25 cellular contexts compared by ENCODE assay signal in genomic region chr1:222266223-222267215, GRCh38.
DNase-seq lines count a peak whose midpoint lies in the region; ATAC-seq, FAIRE-seq and TF ChIP-seq lines count a peak whose summit lies in the region.
"Had no signal": no experiment of that assay in that cellular context is flagged by ENCODE, and none has a peak within 500 bp of the region (broad histone marks: within the 10 kb centered on the region; RNA-seq: fewer than 3 reads in every experiment).

No MANE protein-coding gene starts in this region.

- dilution Hi-C loops in mammary epithelial cell (cut with HindIII; ENCODE audit: low sequenced_read_pairs) = no loop called here

- no peaks in the 10 kb centered on the region for H3K36me3 Mint-ChIP-seq in MCF 10A (ENCODE audit: insufficient read depth, unreplicated experiment)
- H3K36me3 Mint-ChIP-seq in neural progenitor cell = no peaks in the 10 kb centered on the region
- H3K36me3 Mint-ChIP-seq: immature natural killer cell had no signal

- no peak overlapping the region for H4K5ac ChIP-seq in H1 (ENCODE audit: insufficient read length, low read depth, low read length)

- in situ Hi-C loops in mammary epithelial cell (cut with MboI; ENCODE audit: low sequenced_read_pairs in 2 of 2) = no loop called here

- no peak overlapping the region for H2AK5ac ChIP-seq in H1 (ENCODE audit: low read depth, low read length)

- no peak overlapping the region; the same call in 1 of the 2 replicates for H2BK20ac ChIP-seq in H1 (ENCODE audit: low read length)

- ATAC-seq in Right ventricle myocardium inferior = no peak
- ATAC-seq: activated CD4-positive, CD25-positive, alpha-beta regulatory T cell treated with anti-CD3 and anti-CD28 coated beads, Interleukin-2, amount 50 U/mL, for 24 hours; GM12878; heart left ventricle; stimulated activated naive CD8-positive, alpha-beta T cell treated with anti-CD3 and anti-CD28 coated beads, Interleukin-15, Interleukin-2, amounts not matched to agents 100 U/mL and 50 U/mL, for 24 hours had no signal

- no peak overlapping the region for H3K27ac Mint-ChIP-seq in MCF 10A (ENCODE audit: low read depth, unreplicated experiment)
- H3K27ac Mint-ChIP-seq in neural progenitor cell = peak overlapping the region; percentile 31
- H3K27ac Mint-ChIP-seq: activated CD4-positive, alpha-beta memory T cell treated with anti-CD3 and anti-CD28 coated beads, Interleukin-2, amount 10 ng/mL, durations not matched to agents 7 days and 5 days; HFFc6; immature natural killer cell; progenitor cell of endocrine pancreas had no signal

- TF ChIP-seq CTCF in mammary epithelial cell (conservative IDR thresholded peaks at IDR 0.05 in 1 of 2, IDR thresholded peaks at IDR 0.05 in 1 of 2; ENCODE audit: extremely low read depth in 1 of 2, insufficient read depth in 1 of 2, low read depth in 1 of 2, low read length in 2 of 2) (no peak), MCF 10A (IDR thresholded peaks at IDR 0.05; ENCODE audit: unreplicated experiment) (no peak), H1 (IDR thresholded peaks at IDR 0.05; ENCODE audit: control extremely low read depth in 1 of 3, insufficient read depth in 1 of 3, low read depth in 1 of 3, low read length in 3 of 3) (no peak), neural progenitor cell (IDR thresholded peaks at IDR 0.05) (no peak)

- DNase-seq in mammary epithelial cell (peak; percentile 45), MCF 10A (ENCODE audit: unreplicated experiment) (no peak), H1 (ENCODE audit: low read depth in 1 of 2, low spot score in 2 of 2) (no peak), neural progenitor cell (ENCODE audit: low spot score) (no peak), NCI-H2171 treated with DMSO at 0.1 percent for 48 hours (lab: John Stamatoyannopoulos, UW) (no peak), hippocampal formation (lab: John Stamatoyannopoulos, UW) (no peak), DMS 273 treated with DMSO at 0.1 percent for 48 hours (lab: John Stamatoyannopoulos, UW) (no peak), Right ventricle myocardium inferior (ENCODE audit: missing footprints) (no peak)
- DNase-seq: activated CD4-positive, alpha-beta memory T cell treated with anti-CD3 and anti-CD28 coated beads, Interleukin-2, amount 10 ng/mL, durations not matched to agents 7 days and 5 days; activated gamma-delta T cell treated with Interleukin-2 at 50 U/mL for 16 hours; heart left ventricle; HFFc6; immature natural killer cell; Karpas-422; NCI-H1048; NCI-H526; stimulated activated CD4-positive, alpha-beta T cell treated with anti-CD3 and anti-CD28 coated beads, Interleukin-4, amount 100 ng/mL, for 24 hours; stimulated activated naive CD8-positive, alpha-beta T cell treated with anti-CD3 and anti-CD28 coated beads, Interleukin-15, Interleukin-2, amounts not matched to agents 100 U/mL and 50 U/mL, for 24 hours had no signal

- no peak overlapping the region for H2BK15ac ChIP-seq in H1 (ENCODE audit: low read length)

- H3K23me2 ChIP-seq in H1 (ENCODE audit: low read depth, low read length) = no peaks in the 10 kb centered on the region; the same call in 1 of the 2 replicates

- H3K23ac ChIP-seq in H1 (ENCODE audit: insufficient read length) = no peak overlapping the region

- H2AFZ ChIP-seq in mammary epithelial cell (ENCODE audit: low read depth, low read length) (peak overlapping the region; percentile 92), H1 (ENCODE audit: low read length) (peak overlapping the region; percentile 28; the same call in 1 of the 2 replicates), neural progenitor cell (replicated peaks) (no peak overlapping the region)

- H3K4me3 ChIP-seq in mammary epithelial cell (replicated peaks in 1 of 3; ENCODE audit: insufficient read depth in 1 of 3, low read depth in 2 of 3, low read length in 3 of 3) (no peak overlapping the region), H1 (ENCODE audit: extremely low read depth in 1 of 4, insufficient read depth in 2 of 4, low read depth in 3 of 4, low read length in 4 of 4) (no peak overlapping the region), neural progenitor cell (no peak overlapping the region)
- H3K4me3 ChIP-seq: GM12878, heart left ventricle, SK-N-MC, skin epidermis, tibial nerve had no signal

- H3K9ac ChIP-seq in mammary epithelial cell (ENCODE audit: insufficient read depth, low read length) (peak overlapping the region; percentile 14), H1 (replicated peaks in 1 of 4; ENCODE audit: extremely low read depth in 1 of 4, low read depth in 3 of 4, low read length in 3 of 4) (no peak overlapping the region), neural progenitor cell (no peak overlapping the region)

- H3K27ac ChIP-seq in mammary epithelial cell (ENCODE audit: insufficient read depth, low read depth, low read length) (no peak overlapping the region), H1 (ENCODE audit: low read depth, low read length) (no peak overlapping the region), neural progenitor cell (no peak overlapping the region)
- H3K27ac ChIP-seq: heart left ventricle, SK-N-MC, skin epidermis, tibial nerve had no signal

- no peaks in the 10 kb centered on the region for H3K27me3 ChIP-seq in mammary epithelial cell (ENCODE audit: insufficient read depth, low read length)
- no peaks in the 10 kb centered on the region for H3K27me3 ChIP-seq in H1 (replicated peaks in 1 of 4; ENCODE audit: control insufficient read depth in 3 of 4, extremely low read depth in 1 of 4, insufficient read depth in 3 of 4, low read length in 3 of 4)
- no peaks in the 10 kb centered on the region for H3K27me3 ChIP-seq in neural progenitor cell
- H3K27me3 ChIP-seq: heart left ventricle, tibial nerve had no signal

- FAIRE-seq in H1 (lab: Jason Lieb, UNC) = no peak
- FAIRE-seq: A204.1, GM12878 had no signal

- H3K79me2 ChIP-seq in mammary epithelial cell (ENCODE audit: insufficient read depth, low read length) (no peaks in the 10 kb centered on the region), H1 (ENCODE audit: control insufficient read depth in 1 of 2, insufficient read depth in 2 of 2, low read length in 2 of 2) (no peaks in the 10 kb centered on the region), neural progenitor cell (ENCODE audit: low read depth) (no peaks in the 10 kb centered on the region)

- no peak overlapping the region for H3K14ac ChIP-seq in H1 (ENCODE audit: insufficient read length)

- H3K18ac ChIP-seq in H1 (ENCODE audit: extremely low read depth, low read length) = no peak overlapping the region; the same call in 1 of the 2 replicates

- H3K9me3 ChIP-seq in mammary epithelial cell (replicated peaks; ENCODE audit: insufficient read depth, low read length) = no peaks in the 10 kb centered on the region
- no peaks in the 10 kb centered on the region for H3K9me3 ChIP-seq in H1 (ENCODE audit: insufficient read depth in 2 of 2, low read depth in 1 of 2, low read length in 1 of 2)
- no peaks in the 10 kb centered on the region for H3K9me3 ChIP-seq in neural progenitor cell (ENCODE audit: low read depth)
- H3K9me3 ChIP-seq: heart left ventricle, tibial nerve had no signal

- no peak overlapping the region for H2BK120ac ChIP-seq in H1 (replicated peaks; ENCODE audit: low read depth, low read length)

- no peak overlapping the region for H3K4ac ChIP-seq in H1 (replicated peaks; ENCODE audit: insufficient read length, low read depth, low read length)

- TF ChIP-seq POLR2A in H1 (IDR thresholded peaks at IDR 0.05; ENCODE audit: control extremely low read depth in 1 of 2, low read depth in 2 of 2, low read length in 2 of 2) = no peak

- 0 out of 2 replicates have a peak overlapping the region, but pooled peaks have one; percentile 53 for H2BK12ac ChIP-seq in H1 (ENCODE audit: low read depth, low read length)

- H3K79me1 ChIP-seq in H1 (ENCODE audit: low read depth, low read length) = no peaks in the 10 kb centered on the region

- H3K4me2 ChIP-seq in mammary epithelial cell (ENCODE audit: insufficient read depth, low read depth, low read length) = peak overlapping the region; percentile 55
- H3K4me2 ChIP-seq in H1 (ENCODE audit: insufficient read depth in 1 of 2, low read depth in 2 of 2, low read length in 2 of 2) = 0 out of 4 replicates have a peak overlapping the region, but pooled peaks of 1 of the 2 experiments have one; percentile 9
- H3K4me2 ChIP-seq in neural progenitor cell = no peak overlapping the region

- H3K36me3 ChIP-seq in mammary epithelial cell (ENCODE audit: insufficient read depth, low read length) = no peaks in the 10 kb centered on the region
- no peaks in the 10 kb centered on the region for H3K36me3 ChIP-seq in H1 (ENCODE audit: control insufficient read depth in 2 of 4, insufficient read depth in 4 of 4, low read length in 3 of 4)
- no peaks in the 10 kb centered on the region for H3K36me3 ChIP-seq in neural progenitor cell
- H3K36me3 ChIP-seq: heart left ventricle, tibial nerve had no signal

- no peak overlapping the region for H4K91ac ChIP-seq in H1 (replicated peaks; ENCODE audit: insufficient read length, low read length)

- no peaks in the 10 kb centered on the region for H3K9me3 Mint-ChIP-seq in MCF 10A (ENCODE audit: unreplicated experiment)
- no peaks in the 10 kb centered on the region for H3K9me3 Mint-ChIP-seq in neural progenitor cell
- H3K9me3 Mint-ChIP-seq: activated CD4-positive, alpha-beta memory T cell treated with anti-CD3 and anti-CD28 coated beads, Interleukin-2, amount 10 ng/mL, durations not matched to agents 7 days and 5 days; HFFc6 had no signal

- no peaks in the 10 kb centered on the region for H3K27me3 Mint-ChIP-seq in MCF 10A (ENCODE audit: insufficient read depth, unreplicated experiment)
- H3K27me3 Mint-ChIP-seq in neural progenitor cell (ENCODE audit: insufficient read depth, low read depth) = no peaks in the 10 kb centered on the region
- H3K27me3 Mint-ChIP-seq: activated CD4-positive, alpha-beta memory T cell treated with anti-CD3 and anti-CD28 coated beads, Interleukin-2, amount 10 ng/mL, durations not matched to agents 7 days and 5 days had no signal

- no peak for TF ChIP-seq EP300 in H1 (IDR thresholded peaks at IDR 0.05; ENCODE audit: borderline replicate concordance in 1 of 2, low read depth in 2 of 2, low read length in 2 of 2)

- CTCF ChIA-PET in mammary epithelial cell (lab: Charles Lee; ENCODE audit: low non-redundant PET) = no interaction called here
- CTCF ChIA-PET in MCF 10A (lab: Yijun Ruan, JAX) = interaction anchor here (0.5 to 2.4 kb wide), 13 partner anchors 9 to 1296 kb away, joined by 3 to 8 read pairs (median 3); no protein-coding TSS in a partner anchor
- CTCF ChIA-PET in H1 (lab: Charles Lee; ENCODE audit: partially characterized antibody) = interaction anchor here (1.0 to 1.9 kb wide), 5 partner anchors 10 to 142 kb away, joined by 3 to 4 read pairs (median 4); no protein-coding TSS in a partner anchor

- H3K56ac ChIP-seq in H1 (replicated peaks; ENCODE audit: insufficient read length, low read depth, low read length) = no peak overlapping the region

- no TSS peak for BruUV-seq in mammary epithelial cell (replicated peaks; lab: Mats Ljungman, UMichigan)
- BruUV-seq in MCF 10A (replicated peaks; lab: Mats Ljungman, UMichigan) = no TSS peak

- H3K4me3 Mint-ChIP-seq in MCF 10A (ENCODE audit: unreplicated experiment) (no peak overlapping the region), neural progenitor cell (no peak overlapping the region)
- H3K4me3 Mint-ChIP-seq: activated CD4-positive, alpha-beta memory T cell treated with anti-CD3 and anti-CD28 coated beads, Interleukin-2, amount 10 ng/mL, durations not matched to agents 7 days and 5 days; HFFc6; immature natural killer cell had no signal

- POLR2A ChIA-PET in MCF 10A (lab: Yijun Ruan, JAX) (interaction anchor here (0.9 to 2.0 kb wide), 2 partner anchors 9 to 70 kb away, joined by 3 to 6 read pairs; no protein-coding TSS in a partner anchor), H1 (lab: Charles Lee; ENCODE audit: partially characterized antibody) (interaction anchor here (0.6 kb wide), 1 partner anchor 9 kb away, joined by 3 read pairs; no protein-coding TSS in a partner anchor)

- TF ChIP-seq RAD21 in H1 (IDR thresholded peaks at IDR 0.05 in 1 of 2, conservative IDR thresholded peaks at IDR 0.05 in 1 of 2; ENCODE audit: low read depth in 2 of 2, low read length in 2 of 2) = no peak

- no peak overlapping the region for H4K8ac ChIP-seq in H1 (ENCODE audit: extremely low read depth, insufficient read depth, low read length)

- no peaks in the 10 kb centered on the region for H3F3A ChIP-seq in neural progenitor cell (ENCODE audit: low read depth)

- no peaks in the 10 kb centered on the region for H3K4me1 Mint-ChIP-seq in MCF 10A (ENCODE audit: insufficient read depth, unreplicated experiment)
- peaks cover 20% of the 10 kb centered on the region for H3K4me1 Mint-ChIP-seq in neural progenitor cell
- H3K4me1 Mint-ChIP-seq: activated CD4-positive, alpha-beta memory T cell treated with anti-CD3 and anti-CD28 coated beads, Interleukin-2, amount 10 ng/mL, durations not matched to agents 7 days and 5 days; immature natural killer cell had no signal

- H4K20me1 ChIP-seq in mammary epithelial cell (ENCODE audit: insufficient read depth, low read length) = no peaks in the 10 kb centered on the region
- no peaks in the 10 kb centered on the region for H4K20me1 ChIP-seq in H1 (replicated peaks in 1 of 2; ENCODE audit: control insufficient read depth in 1 of 2, insufficient read depth in 2 of 2, low read length in 2 of 2)
- H4K20me1 ChIP-seq in neural progenitor cell (ENCODE audit: low read depth) = no peaks in the 10 kb centered on the region

- WGBS in mammary epithelial cell (ENCODE audit: low coverage, missing lambda C conversion rate) = 27% methylated on average over 14 of the region's 14 CpGs
- WGBS in H1 (ENCODE audit: extremely low coverage in 1 of 2, insufficient coverage in 1 of 2, insufficient read length in 1 of 2, insufficient replicate concordance in 2 of 2, low coverage in 1 of 2, low lambda C conversion rate in 2 of 2, missing lambda C conversion rate in 1 of 2), 2 experiments = 68% methylated on average over 14 of the region's 14 CpGs; no CpG with 5 or more reads in 1 of the 2 experiments

- no peak overlapping the region for H2BK5ac ChIP-seq in H1 (ENCODE audit: low read depth, low read length)

- peaks cover 7% of the 10 kb centered on the region for H3K4me1 ChIP-seq in mammary epithelial cell (ENCODE audit: insufficient read depth, low read length)
- H3K4me1 ChIP-seq in H1 (replicated peaks in 1 of 4; ENCODE audit: control insufficient read depth in 3 of 4, insufficient read depth in 4 of 4, low read length in 3 of 4) = peaks cover 0 to 6% (median 3%) of the 10 kb centered on the region in 4 experiments; a peak in 6 of 7 replicates
- H3K4me1 ChIP-seq in neural progenitor cell = no peaks in the 10 kb centered on the region
- H3K4me1 ChIP-seq: heart left ventricle, tibial nerve had no signal

- intact Hi-C loops in mammary epithelial cell (cut with micrococcal nuclease) (no loop called here), MCF 10A (cut with micrococcal nuclease) (no loop called here), Right ventricle myocardium inferior (cut with DNase I) (no loop called here)
